24 cellular contexts compared by ENCODE assay signal in genomic region chr22:21960200-21961126, GRCh38. TPM values are rescaled to one million over a fixed set of nuclear protein-coding genes. Genes with fewer than 3 reads are reported as not detected.
A peak's percentile ranks its signal among the peaks of the same experiment; 100 is the strongest.
DNase-seq lines count a peak whose midpoint lies in the region; ATAC-seq and TF ChIP-seq lines count a peak whose summit lies in the region.
"Had no signal": no experiment of that assay in that cellular context is flagged by ENCODE, and none has a peak within 500 bp of the region (broad histone marks: within the 10 kb centered on the region; RNA-seq: fewer than 3 reads in every experiment).

No MANE protein-coding gene starts in this region.

- no peak overlapping the region for H3K27ac Mint-ChIP-seq in activated T-helper 17 cell treated with anti-CD3 and anti-CD28 coated beads, Interleukin-2, amount 50 U/mL, for 72 hours
- H3K27ac Mint-ChIP-seq: CD4-positive, alpha-beta T cell; GM23338 had no signal

- intact Hi-C loops in A673 (cut with micrococcal nuclease; ENCODE audit: unreplicated experiment) (no loop called here), adrenal gland (cut with DNase I) (no loop called here)

- H3K27ac ChIP-seq in A673 (ENCODE audit: low read depth, low read length, poor library complexity, severe bottlenecking) (peak overlapping the region; percentile 7), DND-41 (ENCODE audit: low read length) (no peak overlapping the region), adrenal gland (peak overlapping the region in 4 of 5 donors; percentile 59 to 85 (median 84))

- DNase-seq in A673 (ENCODE audit: low spot score) (no peak), DND-41 (no peak), adrenal gland (peak in 5 of 7 donors; percentile 67 to 77 (median 75)), left kidney (ENCODE audit: low read depth, low spot score) (peak; percentile 27)
- DNase-seq: Caco-2; CD4-positive, alpha-beta T cell; DMS 273 treated with DMSO at 0.1 percent for 48 hours; DMS79 treated with DMSO at 0.1 percent for 48 hours; HCEC 1CT; KBM-7; MM.1S; NCI-H1048; NCI-H1417 treated with DMSO at 0.1 percent for 48 hours; NCI-H187 treated with DMSO at 0.1 percent for 48 hours; NCI-H2107; NCI-H446 treated with DMSO at 0.1 percent for 48 hours; NCI-H526 treated with DMSO at 0.1 percent for 48 hours; SHP77; SK-N-SH had no signal

- H3K9ac ChIP-seq in DND-41 (ENCODE audit: low read depth, low read length) = no peak overlapping the region
- H3K9ac ChIP-seq: SK-N-SH had no signal

- no peaks in the 10 kb centered on the region for H3K27me3 ChIP-seq in A673 (replicated peaks; ENCODE audit: insufficient read depth, low read depth, low read length, poor library complexity)
- no peaks in the 10 kb centered on the region for H3K27me3 ChIP-seq in DND-41 (ENCODE audit: insufficient read depth, low read length, poor library complexity)
- no peaks in the 10 kb centered on the region for H3K27me3 ChIP-seq in adrenal gland

- CTCF ChIA-PET in A673 (lab: Charles Lee) = no interaction called here

- TF ChIP-seq POLR2A in adrenal gland (IDR thresholded peaks at IDR 0.05) = peak in 1 of 2 donors; percentile 26

- no peak overlapping the region for H3K4me3 Mint-ChIP-seq in activated T-helper 17 cell treated with anti-CD3 and anti-CD28 coated beads, Interleukin-2, amount 50 U/mL, for 72 hours
- H3K4me3 Mint-ChIP-seq: CD4-positive, alpha-beta T cell; GM23338 had no signal

- no peaks in the 10 kb centered on the region for H3K4me1 Mint-ChIP-seq in activated T-helper 17 cell treated with anti-CD3 and anti-CD28 coated beads, Interleukin-2, amount 50 U/mL, for 72 hours
- H3K4me1 Mint-ChIP-seq: GM23338 had no signal

- H3K4me1 ChIP-seq in A673 (ENCODE audit: insufficient read depth, low read length, poor library complexity, severe bottlenecking) (no peaks in the 10 kb centered on the region), DND-41 (ENCODE audit: insufficient read depth, low read length) (no peaks in the 10 kb centered on the region), adrenal gland (replicated peaks in 1 of 2) (peaks cover 19 to 21% of the 10 kb centered on the region in 2 donors)
- H3K4me1 ChIP-seq: Caco-2 had no signal

- H3K79me2 ChIP-seq in DND-41 (ENCODE audit: insufficient read depth, low read length) = no peaks in the 10 kb centered on the region

- H3K4me2 ChIP-seq in DND-41 (ENCODE audit: insufficient read depth, low read length) = no peak overlapping the region
- H3K4me2 ChIP-seq: GM23338, SK-N-SH had no signal

- H3K36me3 Mint-ChIP-seq in activated T-helper 17 cell treated with anti-CD3 and anti-CD28 coated beads, Interleukin-2, amount 50 U/mL, for 72 hours (ENCODE audit: low read depth) = peaks cover 33% of the 10 kb centered on the region

- H3K4me3 ChIP-seq in A673 (ENCODE audit: low read depth, low read length, poor library complexity, severe bottlenecking) (no peak overlapping the region), DND-41 (ENCODE audit: low read depth in 1 of 2, low read length in 2 of 2) (no peak overlapping the region), adrenal gland (no peak overlapping the region)
- H3K4me3 ChIP-seq: GM23338 had no signal

- ATAC-seq in DND-41 (ENCODE audit: insufficient read depth, low read depth) (peak; percentile 10; the same call in 1 of the 3 replicates), HG02588 (IDR thresholded peaks at IDR 0.05; ENCODE audit: unreplicated experiment) (no peak), GM18517 (IDR thresholded peaks at IDR 0.05; ENCODE audit: unreplicated experiment) (no peak), HG03196 (IDR thresholded peaks at IDR 0.05; ENCODE audit: unreplicated experiment) (no peak)
- no peak for ATAC-seq in activated T-helper 17 cell treated with anti-CD3 and anti-CD28 coated beads, Interleukin-2, amount 50 U/mL, for 72 hours (replicated peaks)
- ATAC-seq: GM23338 had no signal

- POLR2A ChIA-PET in A673 (lab: Charles Lee; ENCODE audit: low non-redundant PET) = no interaction called here

- no peaks in the 10 kb centered on the region for H3K9me3 Mint-ChIP-seq in activated T-helper 17 cell treated with anti-CD3 and anti-CD28 coated beads, Interleukin-2, amount 50 U/mL, for 72 hours
- H3K9me3 Mint-ChIP-seq: CD4-positive, alpha-beta T cell had no signal

- H3K27me3 Mint-ChIP-seq in activated T-helper 17 cell treated with anti-CD3 and anti-CD28 coated beads, Interleukin-2, amount 50 U/mL, for 72 hours = no peaks in the 10 kb centered on the region
- H3K27me3 Mint-ChIP-seq: CD4-positive, alpha-beta T cell had no signal

- H2AFZ ChIP-seq in DND-41 (ENCODE audit: low read depth, low read length) = no peak overlapping the region
- H2AFZ ChIP-seq: GM23338 had no signal

- no peaks in the 10 kb centered on the region; the same call in 1 of the 2 replicates for H4K20me1 ChIP-seq in DND-41 (ENCODE audit: insufficient read depth, low read length)

- WGBS in adrenal gland, 4 donors = 56 to 82% (median 75%) methylated on average over 8 to 24 of the region's 24 CpGs

- BruUV-seq in A673 (replicated peaks; lab: Mats Ljungman, UMichigan) = no TSS peak

- no peak for TF ChIP-seq CTCF in A673 (conservative IDR thresholded peaks at IDR 0.05; ENCODE audit: low read depth, low read length)
- TF ChIP-seq CTCF in DND-41 (IDR thresholded peaks at IDR 0.05; ENCODE audit: borderline replicate concordance, extremely low read depth, low read length, poor library complexity, severe bottlenecking) = no peak
- no peak for TF ChIP-seq CTCF in adrenal gland (IDR thresholded peaks at IDR 0.05)

- H3K36me3 ChIP-seq in A673 (ENCODE audit: insufficient read depth, low read length, poor library complexity, severe bottlenecking) (peaks cover 35% of the 10 kb centered on the region), DND-41 (ENCODE audit: insufficient read depth, low read length) (peaks cover 74% of the 10 kb centered on the region), adrenal gland (replicated peaks in 1 of 2) (peaks cover 0 to 41% of the 10 kb centered on the region in 2 donors)

- no peaks in the 10 kb centered on the region for H3K9me3 ChIP-seq in A673 (ENCODE audit: low read depth, low read length, poor library complexity, severe bottlenecking)
- H3K9me3 ChIP-seq in DND-41 (ENCODE audit: insufficient read depth, low read length, severe bottlenecking) = no peaks in the 10 kb centered on the region
- no peaks in the 10 kb centered on the region for H3K9me3 ChIP-seq in adrenal gland (replicated peaks in 1 of 3)
- H3K9me3 ChIP-seq: Caco-2, SK-N-SH had no signal

RNA-seq across cellular contexts. Expression of gene PPM1F, which starts 7.8 kb away (rescaled TPM):
- total RNA-seq in A673 (2021) = 85.9 and 101 TPM in 2 replicates
- total RNA-seq in adrenal gland = 10 to 100 TPM; 38.8 to 60.6 (median 45.5) TPM
- polyA plus RNA-seq in adrenal gland = 10 to 100 TPM in 2 of 3 donors, 1 to 10 TPM in 1; 9.9 to 29.2 (median 20.1) TPM
- total RNA-seq in activated T-helper 17 cell treated with anti-CD3 and anti-CD28 coated beads, Interleukin-2, amount 50 U/mL, for 72 hours = 10 to 100 TPM; 17.3 to 20.3 TPM

RNA-seq across cellular contexts. Expression of gene TOP3B, which starts 22.1 kb away (rescaled TPM):
- total RNA-seq in A673 (2021) (60.2 and 60.4 TPM in 2 replicates), adrenal gland (10 to 100 TPM; 15.3 to 31.0 (median 24.5) TPM)
- 10 to 100 TPM in 2 of 3 donors, 1 to 10 TPM in 1; 8.5 to 31.8 (median 18.6) TPM for polyA plus RNA-seq in adrenal gland
- 10 to 100 TPM; 34.6 to 42.3 TPM for total RNA-seq in activated T-helper 17 cell treated with anti-CD3 and anti-CD28 coated beads, Interleukin-2, amount 50 U/mL, for 72 hours

Comparison
In these comparisons a context has a peak if more than half of its experiments do, and no peak if none do; other contexts are left out.
1. DNase-seq: peak in adrenal gland (5 of 7) and left kidney (single experiment); none in A673 (single experiment) and DND-41 (single experiment).